Comparison of ENCODE assay signal across 1 cellular context in genomic region chr5:120509056-120509455, GRCh38.
TF ChIP-seq lines count a peak whose summit lies in the region.

No MANE protein-coding gene starts in this region.

TF ChIP-seq in GM23338, 12 proteins besides CTCF, POLR2A, EP300 and RAD21 (continued from another document):
- TF ChIP-seq REST (IDR thresholded peaks at IDR 0.05; ENCODE audit: unreplicated experiment) (no peak), ZNF331 (CRISPR knock-in tag; IDR thresholded peaks at IDR 0.05; ENCODE audit: low read depth) (no peak)
- TF ChIP-seq, protein P1, sequence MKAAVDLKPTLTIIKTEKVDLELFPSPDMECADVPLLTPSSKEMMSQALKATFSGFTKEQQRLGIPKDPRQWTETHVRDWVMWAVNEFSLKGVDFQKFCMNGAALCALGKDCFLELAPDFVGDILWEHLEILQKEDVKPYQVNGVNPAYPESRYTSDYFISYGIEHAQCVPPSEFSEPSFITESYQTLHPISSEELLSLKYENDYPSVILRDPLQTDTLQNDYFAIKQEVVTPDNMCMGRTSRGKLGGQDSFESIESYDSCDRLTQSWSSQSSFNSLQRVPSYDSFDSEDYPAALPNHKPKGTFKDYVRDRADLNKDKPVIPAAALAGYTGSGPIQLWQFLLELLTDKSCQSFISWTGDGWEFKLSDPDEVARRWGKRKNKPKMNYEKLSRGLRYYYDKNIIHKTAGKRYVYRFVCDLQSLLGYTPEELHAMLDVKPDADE (IDR thresholded peaks at IDR 0.05): no peak
